ENCODE assay signal across 12 cellular contexts in genomic region chr10:6148251-6148691, GRCh38. TPM values are rescaled to one million over a fixed set of nuclear protein-coding genes. Genes with fewer than 3 reads are reported as not detected.
DNase-seq lines count a peak whose midpoint lies in the region; ATAC-seq and TF ChIP-seq lines count a peak whose summit lies in the region.
"Had no signal": no experiment of that assay in that cellular context is flagged by ENCODE, and none has a peak within 500 bp of the region (broad histone marks: within the 10 kb centered on the region; RNA-seq: fewer than 3 reads in every experiment).

No MANE protein-coding gene starts in this region.

- no peaks in the 10 kb centered on the region for H3K27me3 Mint-ChIP-seq in T-helper 2 cell treated with Interferon-gamma antibody and Interleukin-4, amounts not matched to agents 5 μg/mL and 100 μg/mL, for 36 hours (ENCODE audit: low read depth)
- H3K27me3 Mint-ChIP-seq in activated naive CD8-positive, alpha-beta T cell treated with anti-CD3 and anti-CD28 coated beads, Interleukin-2, amount 10 ng/mL, durations not matched to agents 7 days and 5 days = no peaks in the 10 kb centered on the region

- POLR2A ChIA-PET in activated naive CD8-positive, alpha-beta T cell treated with anti-CD3 and anti-CD28 coated beads, Interleukin-2, amount 10 ng/mL, durations not matched to agents 7 days and 5 days (lab: Charles Lee) = interaction anchor here (1.0 to 4.8 kb wide), 4 partner anchors 12 to 253 kb away, joined by 3 to 22 read pairs (median 4); no protein-coding TSS in a partner anchor

- H3K4me1 ChIP-seq in smooth muscle cell (ENCODE audit: low read depth) = peaks cover 10% of the 10 kb centered on the region

- no peak for TF ChIP-seq CTCF in smooth muscle cell (IDR thresholded peaks at IDR 0.05; ENCODE audit: borderline replicate concordance, insufficient read depth, poor library complexity, severe bottlenecking)

- no peak overlapping the region for H3K27ac Mint-ChIP-seq in T-helper 2 cell treated with Interferon-gamma antibody and Interleukin-4, amounts not matched to agents 5 μg/mL and 100 μg/mL, for 36 hours
- H3K27ac Mint-ChIP-seq in activated naive CD8-positive, alpha-beta T cell treated with anti-CD3 and anti-CD28 coated beads, Interleukin-2, amount 10 ng/mL, durations not matched to agents 7 days and 5 days = peak overlapping the region; percentile 47

- no peak overlapping the region for H2AFZ ChIP-seq in smooth muscle cell (ENCODE audit: low read depth)

- H3K36me3 ChIP-seq in smooth muscle cell (ENCODE audit: low read depth) = no peaks in the 10 kb centered on the region

- H4K20me1 ChIP-seq in smooth muscle cell (ENCODE audit: low read depth) = peaks cover 76% of the 10 kb centered on the region

- H3K4me3 ChIP-seq in smooth muscle cell = no peak overlapping the region
- H3K4me3 ChIP-seq: A549, tibial nerve had no signal

- peak overlapping the region; percentile 52 for H3K27ac ChIP-seq in smooth muscle cell (ENCODE audit: low read depth)
- H3K27ac ChIP-seq: A549 had no signal

- DNase-seq in T-helper 2 cell treated with Interferon-gamma antibody and Interleukin-4, amounts not matched to agents 5 μg/mL and 100 μg/mL, for 36 hours (ENCODE audit: low spot score) = no peak
- DNase-seq in T-helper 2 cell = no peak
- peak; percentile 71 to 84 for DNase-seq in NOMO-1 (lab: John Stamatoyannopoulos, UW; ENCODE audit: unreplicated experiment in 2 of 2)
- no peak for DNase-seq in activated naive CD8-positive, alpha-beta T cell treated with anti-CD3 and anti-CD28 coated beads, Interleukin-2, amount 10 ng/mL, durations not matched to agents 7 days and 5 days
- DNase-seq in smooth muscle cell (lab: John Stamatoyannopoulos, UW; ENCODE audit: unreplicated experiment) = no peak
- no peak for DNase-seq in stimulated activated naive CD4-positive, alpha-beta T cell treated with Interleukin-2 at 50 U/mL for 16 hours (lab: John Stamatoyannopoulos, UW)
- no peak for DNase-seq in HUDEP-2 (lab: John Stamatoyannopoulos, UW; ENCODE audit: unreplicated experiment in 76 of 76)
- no peak for DNase-seq in NCI-H2107 (lab: John Stamatoyannopoulos, UW)
- DNase-seq: stimulated activated CD4-positive, alpha-beta T cell treated with anti-CD3 and anti-CD28 coated beads, Interleukin-4, amount 100 ng/mL, for 1 hour; T1000 had no signal

- H3K4me3 Mint-ChIP-seq in T-helper 2 cell treated with Interferon-gamma antibody and Interleukin-4, amounts not matched to agents 5 μg/mL and 100 μg/mL, for 36 hours = peak overlapping the region; percentile 11
- peak overlapping the region; percentile 54 for H3K4me3 Mint-ChIP-seq in activated naive CD8-positive, alpha-beta T cell treated with anti-CD3 and anti-CD28 coated beads, Interleukin-2, amount 10 ng/mL, durations not matched to agents 7 days and 5 days

- no peaks in the 10 kb centered on the region for H3K9me3 ChIP-seq in smooth muscle cell (replicated peaks; ENCODE audit: low read depth)
- H3K9me3 ChIP-seq: A549, tibial nerve had no signal

- WGBS in smooth muscle cell (ENCODE audit: low lambda C conversion rate) = 72% methylated on average over 7 of the region's 7 CpGs

- H3K27me3 ChIP-seq in smooth muscle cell (ENCODE audit: low read depth) = no peaks in the 10 kb centered on the region
- H3K27me3 ChIP-seq: tibial nerve had no signal

- ATAC-seq in activated naive CD8-positive, alpha-beta T cell treated with anti-CD3 and anti-CD28 coated beads, Interleukin-2, amount 10 ng/mL, durations not matched to agents 7 days and 5 days (ENCODE audit: low read depth) = no peak
- ATAC-seq: A549 had no signal

- no peak overlapping the region for H3K4me2 ChIP-seq in smooth muscle cell
- H3K4me2 ChIP-seq: A549 had no signal

- H3K36me3 Mint-ChIP-seq in T-helper 2 cell treated with Interferon-gamma antibody and Interleukin-4, amounts not matched to agents 5 μg/mL and 100 μg/mL, for 36 hours (ENCODE audit: low read depth) = peaks cover 25% of the 10 kb centered on the region
- H3K36me3 Mint-ChIP-seq in activated naive CD8-positive, alpha-beta T cell treated with anti-CD3 and anti-CD28 coated beads, Interleukin-2, amount 10 ng/mL, durations not matched to agents 7 days and 5 days = peaks cover 17% of the 10 kb centered on the region

- no peak overlapping the region for H3K9ac ChIP-seq in smooth muscle cell (ENCODE audit: low read depth)

- H3F3A ChIP-seq in smooth muscle cell (ENCODE audit: low read depth) = no peaks in the 10 kb centered on the region

- peaks cover 90% of the 10 kb centered on the region for H3K79me2 ChIP-seq in smooth muscle cell (ENCODE audit: low read depth)

- H3K9me3 Mint-ChIP-seq in T-helper 2 cell treated with Interferon-gamma antibody and Interleukin-4, amounts not matched to agents 5 μg/mL and 100 μg/mL, for 36 hours = no peaks in the 10 kb centered on the region
- H3K9me3 Mint-ChIP-seq in activated naive CD8-positive, alpha-beta T cell treated with anti-CD3 and anti-CD28 coated beads, Interleukin-2, amount 10 ng/mL, durations not matched to agents 7 days and 5 days = no peaks in the 10 kb centered on the region

- H3K4me1 Mint-ChIP-seq in T-helper 2 cell treated with Interferon-gamma antibody and Interleukin-4, amounts not matched to agents 5 μg/mL and 100 μg/mL, for 36 hours (ENCODE audit: low read depth) = peaks cover 51% of the 10 kb centered on the region
- peaks cover 59% of the 10 kb centered on the region for H3K4me1 Mint-ChIP-seq in activated naive CD8-positive, alpha-beta T cell treated with anti-CD3 and anti-CD28 coated beads, Interleukin-2, amount 10 ng/mL, durations not matched to agents 7 days and 5 days

RNA-seq across cellular contexts. Expression of gene PFKFB3, which starts 54.5 kb away (rescaled TPM):
- 10 to 100 TPM; 75.1 to 77.2 TPM for total RNA-seq in activated naive CD8-positive, alpha-beta T cell treated with anti-CD3 and anti-CD28 coated beads, Interleukin-2, amount 10 ng/mL, durations not matched to agents 7 days and 5 days
- total RNA-seq in smooth muscle cell = 45.7 and 61.3 TPM in 2 replicates
- polyA plus RNA-seq in smooth muscle cell = 68.3 and 73.4 TPM in 2 replicates

RNA-seq across cellular contexts. Expression of gene RBM17, which starts 59.4 kb away (rescaled TPM):
- 100 to 1,000 TPM; 185 to 200 TPM for total RNA-seq in activated naive CD8-positive, alpha-beta T cell treated with anti-CD3 and anti-CD28 coated beads, Interleukin-2, amount 10 ng/mL, durations not matched to agents 7 days and 5 days
- total RNA-seq in smooth muscle cell = 20.0 and 37.0 TPM in 2 replicates
- polyA plus RNA-seq in smooth muscle cell = 68.3 and 81.2 TPM in 2 replicates

Comparison
In these comparisons a context has a peak if more than half of its experiments do, and no peak if none do; other contexts are left out.
1. DNase-seq: peak in NOMO-1 (2 of 2); none in T-helper 2 cell treated with Interferon-gamma antibody and Interleukin-4, amounts not matched to agents 5 μg/mL and 100 μg/mL, for 36 hours (single experiment), T-helper 2 cell (0 of 5), activated naive CD8-positive, alpha-beta T cell treated with anti-CD3 and anti-CD28 coated beads, Interleukin-2, amount 10 ng/mL, durations not matched to agents 7 days and 5 days (single experiment), smooth muscle cell (single experiment), stimulated activated naive CD4-positive, alpha-beta T cell treated with Interleukin-2 at 50 U/mL for 16 hours (single experiment), HUDEP-2 (0 of 76) and NCI-H2107 (single experiment).